ENCODE assay signal across 9 cellular contexts in genomic region chr13:49585220-49586157, GRCh38. TPM values are rescaled to one million over a fixed set of nuclear protein-coding genes. Genes with fewer than 3 reads are reported as not detected.
A peak's percentile ranks its signal among the peaks of the same experiment; 100 is the strongest.
DNase-seq lines count a peak whose midpoint lies in the region; ATAC-seq, FAIRE-seq and TF ChIP-seq lines count a peak whose summit lies in the region.
"Had no signal": no experiment of that assay in that cellular context is flagged by ENCODE, and none has a peak within 500 bp of the region (broad histone marks: within the 10 kb centered on the region; RNA-seq: fewer than 3 reads in every experiment).

RCBTB1 (minus strand) TSS chr13:49585558; CDS start chr13:49567279, 18,279 bp downstream.

- H3K36me3 ChIP-seq in endothelial cell of umbilical vein (ENCODE audit: control insufficient read depth in 2 of 2, extremely low read depth in 1 of 2, insufficient read depth in 2 of 2, low read length in 2 of 2): no peaks in the 10 kb centered on the region

- H3K79me2 ChIP-seq in endothelial cell of umbilical vein (ENCODE audit: control insufficient read depth, insufficient read depth, low read length): peaks cover 19% of the 10 kb centered on the region

- dilution Hi-C loops in endothelial cell of umbilical vein (cut with MboI; ENCODE audit: extremely low pct_ligation_motif_present, low sequenced_read_pairs): no loop called here

- H3K9me1 ChIP-seq in endothelial cell of umbilical vein (replicated peaks; ENCODE audit: control insufficient read depth, extremely low read depth, insufficient read depth, low read length): no peaks in the 10 kb centered on the region

- H3K4me1 ChIP-seq in endothelial cell of umbilical vein (ENCODE audit: control insufficient read depth, extremely low read depth, insufficient read depth, low read length): peaks cover 16% of the 10 kb centered on the region

- H3K27ac Mint-ChIP-seq in mesothelial cell of epicardium: peak within 1 kb of the TSS; percentile 89

- TSS peak; percentile 75 for BruUV-seq in endothelial cell of umbilical vein (replicated peaks; lab: Mats Ljungman, UMichigan)

- CTCF ChIA-PET in endothelial cell of umbilical vein (lab: Charles Lee): interaction anchor here (1.1 to 2.0 kb wide), 2 partner anchors 21 to 23 kb away, joined by 3 to 12 read pairs; no protein-coding TSS in a partner anchor

- TF ChIP-seq POLR2A in endothelial cell of umbilical vein (IDR thresholded peaks at IDR 0.05; ENCODE audit: low read depth, low read length): peak; percentile 69

- POLR2A ChIA-PET in endothelial cell of umbilical vein (lab: Charles Lee): no interaction called here

- peaks cover 2% of the 10 kb centered on the region for H3K36me3 Mint-ChIP-seq in mesothelial cell of epicardium

- no peaks in the 10 kb centered on the region for H3K9me3 Mint-ChIP-seq in mesothelial cell of epicardium

- H3K27me3 Mint-ChIP-seq in mesothelial cell of epicardium (ENCODE audit: low read depth): no peaks in the 10 kb centered on the region

- no peaks in the 10 kb centered on the region for H3K27me3 ChIP-seq in endothelial cell of umbilical vein (ENCODE audit: control insufficient read depth in 2 of 2, insufficient read depth in 2 of 2, low read length in 2 of 2)

- peak within 1 kb of the TSS; percentile 90 for H3K4me2 ChIP-seq in endothelial cell of umbilical vein (ENCODE audit: insufficient read depth, low read length)

- no peaks in the 10 kb centered on the region for H3K9me3 ChIP-seq in endothelial cell of umbilical vein (replicated peaks; ENCODE audit: control insufficient read depth, insufficient read depth, low read length)

- FAIRE-seq in endothelial cell of umbilical vein (lab: Jason Lieb, UNC): peak; percentile 80
- FAIRE-seq: islet of Langerhans had no signal

- peak within 1 kb of the TSS; percentile 65 for H3K9ac ChIP-seq in endothelial cell of umbilical vein (replicated peaks; ENCODE audit: extremely low read depth, insufficient read depth, low read length)

- peak within 1 kb of the TSS; percentile 98 for H2AFZ ChIP-seq in endothelial cell of umbilical vein (ENCODE audit: low read depth, low read length)

- DNase-seq in CD1c-positive myeloid dendritic cell (ENCODE audit: extremely low spot score) (peak; percentile 77), GM19240 (ENCODE audit: insufficient read length, low spot score) (peak; percentile 93), NOMO-1 (lab: John Stamatoyannopoulos, UW; ENCODE audit: unreplicated experiment in 2 of 2) (peak; percentile 39 to 44), endothelial cell of umbilical vein (ENCODE audit: low read depth, low spot score) (peak; percentile 69), mesothelial cell of epicardium (ENCODE audit: low spot score in 2 of 2, unreplicated experiment in 2 of 2) (peak; percentile 58 to 69)
- DNase-seq in activated CD8-positive, alpha-beta memory T cell treated with anti-CD3 and anti-CD28 coated beads, Interleukin-2, amount 50 U/mL, for 48 hours: peak; percentile 86
- peak; percentile 26 to 51 for DNase-seq in stimulated activated CD8-positive, alpha-beta memory T cell treated with anti-CD3 and anti-CD28 coated beads, Interleukin-15, amount 100 ng/mL, for 4 hours (ENCODE audit: low read depth in 2 of 2)

- H3K4me3 ChIP-seq in endothelial cell of umbilical vein (replicated peaks in 1 of 3; ENCODE audit: insufficient read depth in 1 of 3, low read depth in 1 of 3, low read length in 3 of 3): peak within 1 kb of the TSS; percentile 85 to 94 (median 89)

- peak; percentile 89 for ATAC-seq in HG03442 (IDR thresholded peaks at IDR 0.05; ENCODE audit: unreplicated experiment)

- no peaks in the 10 kb centered on the region for H4K20me1 ChIP-seq in endothelial cell of umbilical vein (replicated peaks; ENCODE audit: control insufficient read depth, extremely low read depth, insufficient read depth, low read length)

- intact Hi-C loops in endothelial cell of umbilical vein (cut with micrococcal nuclease): loop anchor here (5.0 kb wide), 2 partner anchors 283 to 608 kb away; partner anchors contain the start of gene FNDC3A

- peak within 1 kb of the TSS; percentile 81 for H3K4me3 Mint-ChIP-seq in mesothelial cell of epicardium

- TF ChIP-seq CTCF in endothelial cell of umbilical vein (IDR thresholded peaks at IDR 0.05; ENCODE audit: extremely low read depth in 1 of 2, insufficient read depth in 1 of 2, low read depth in 1 of 2, low read length in 2 of 2) (no peak), mesothelial cell of epicardium (IDR thresholded peaks at IDR 0.05; ENCODE audit: unreplicated experiment) (no peak)

- H3K27ac ChIP-seq in endothelial cell of umbilical vein (ENCODE audit: insufficient read depth, low read depth, low read length): peak within 1 kb of the TSS; percentile 64

- peaks cover 17% of the 10 kb centered on the region for H3K4me1 Mint-ChIP-seq in mesothelial cell of epicardium

TF ChIP-seq in endothelial cell of umbilical vein, 7 proteins besides CTCF, POLR2A, EP300 and RAD21:
- TF ChIP-seq POLR2AphosphoS5 (IDR thresholded peaks at IDR 0.05; ENCODE audit: insufficient read depth, low read depth, low read length): peak; percentile 76
- TF ChIP-seq GATA2 (IDR thresholded peaks at IDR 0.05; ENCODE audit: insufficient read depth, insufficient read length, low read depth, low read length): no peak
- peak; percentile 80 for TF ChIP-seq MAX (IDR thresholded peaks at IDR 0.05; ENCODE audit: insufficient read depth, insufficient read length)
TF ChIP-seq in endothelial cell of umbilical vein: peak in this region for 2.

RNA-seq across cellular contexts. Expression of gene RCBTB1, which starts in this region (rescaled TPM):
- total RNA-seq in endothelial cell of umbilical vein: 23.6 and 23.8 TPM in 2 replicates
- 9.2 and 12.1 TPM in 2 replicates for polyA plus RNA-seq in endothelial cell of umbilical vein
- polyA plus RNA-seq in endothelial cell of umbilical vein (2011; cell fraction: cytosol; rRNA removed): 10.2 and 12.0 TPM in 2 replicates
- 29.3 and 37.0 TPM in 2 replicates for polyA plus RNA-seq in endothelial cell of umbilical vein (2011; cell fraction: nucleus; rRNA removed)
- 20.7 and 22.5 TPM in 2 replicates for polyA plus RNA-seq in endothelial cell of umbilical vein (2012)
- polyA minus RNA-seq in endothelial cell of umbilical vein: 23.2 and 26.1 TPM in 2 replicates
- 3.4 TPM for polyA minus RNA-seq in endothelial cell of umbilical vein (2011; cell fraction: cytosol; rRNA and poly(A)+ RNA removed)
- 17.6 TPM in 2 replicates for polyA minus RNA-seq in endothelial cell of umbilical vein (2011; cell fraction: nucleus; rRNA and poly(A)+ RNA removed)
- total RNA-seq in mesothelial cell of epicardium: 24.2 to 24.4 TPM (median 24.3 TPM) in 3 replicates

Comparison
In these comparisons a context has a peak if more than half of its experiments do, and no peak if none do; other contexts are left out.
1. Peak in every context shown above with its lines: DNase-seq, ATAC-seq, H3K4me3 ChIP-seq and H3K27ac ChIP-seq.
2. DNase-seq: peak in every context shown above with its lines; median percentile 93 in GM19240; 86 in activated CD8-positive, alpha-beta memory T cell treated with anti-CD3 and anti-CD28 coated beads, Interleukin-2, amount 50 U/mL, for 48 hours; 77 in CD1c-positive myeloid dendritic cell; 69 in endothelial cell of umbilical vein; 64 in mesothelial cell of epicardium; 42 in NOMO-1; 38 in stimulated activated CD8-positive, alpha-beta memory T cell treated with anti-CD3 and anti-CD28 coated beads, Interleukin-15, amount 100 ng/mL, for 4 hours.